9 cellular contexts compared by ENCODE assay signal in genomic region chr16:19744670-19745069, GRCh38.
"Had no signal": no experiment of that assay in that cellular context is flagged by ENCODE, and none has a peak within 500 bp of the region (broad histone marks: within the 10 kb centered on the region; RNA-seq: fewer than 3 reads in every experiment).

No MANE protein-coding gene starts in this region.

- H3K27me3 ChIP-seq: brain microvascular endothelial cell, spleen had no signal

- H3K27ac ChIP-seq: brain microvascular endothelial cell, epithelial cell of prostate, spleen had no signal

- H3K36me3 ChIP-seq: brain microvascular endothelial cell, spleen had no signal

- H3K4me1 ChIP-seq: spleen had no signal

- DNase-seq: activated naive CD4-positive, alpha-beta T cell treated with Interleukin-2 at 50 U/mL for 16 hours; brain microvascular endothelial cell; cortex of kidney; effector memory CD8-positive, alpha-beta T cell; kidney glomerular epithelial cell; nephron progenitor cell; spleen had no signal

- H3K4me3 ChIP-seq: spleen had no signal

- H3K9me3 ChIP-seq: spleen had no signal

- ATAC-seq: activated CD4-positive, CD25-positive, alpha-beta regulatory T cell treated with anti-CD3 and anti-CD28 coated beads, Interleukin-2, amount 50 U/mL, for 24 hours; effector memory CD8-positive, alpha-beta T cell had no signal
